19 cellular contexts compared by ENCODE assay signal in genomic region chr11:72586591-72587090, GRCh38.
"Had no signal": no experiment of that assay in that cellular context is flagged by ENCODE, and none has a peak within 500 bp of the region (broad histone marks: within the 10 kb centered on the region; RNA-seq: fewer than 3 reads in every experiment).

No MANE protein-coding gene starts in this region.

- H3K36me3 Mint-ChIP-seq: activated naive CD8-positive, alpha-beta T cell treated with anti-CD3 and anti-CD28 coated beads, Interleukin-2, amount 10 ng/mL, durations not matched to agents 7 days and 5 days; type B pancreatic cell had no signal

- H3K27ac ChIP-seq: epithelial cell of prostate, foreskin keratinocyte, prostate gland, stomach, testis had no signal

- DNase-seq: activated CD4-positive, alpha-beta T cell treated with anti-CD3 and anti-CD28 coated beads, Interleukin-2, amount 10 ng/mL, durations not matched to agents 7 days and 5 days; activated CD8-positive, alpha-beta T cell treated with anti-CD3 and anti-CD28 coated beads, Interleukin-2, amount 10 ng/mL, durations not matched to agents 7 days and 5 days; activated naive CD4-positive, alpha-beta T cell treated with Interleukin-2 at 50 U/mL for 16 hours; activated naive CD8-positive, alpha-beta T cell treated with anti-CD3 and anti-CD28 coated beads, Interleukin-2, amount 10 ng/mL, durations not matched to agents 7 days and 5 days; activated T-cell treated with anti-CD3 and anti-CD28 coated beads, Interleukin-2, amount 50 U/mL, for 24 hours; foreskin keratinocyte; islet precursor cell; midbrain; small intestine; stimulated activated CD4-positive, alpha-beta T cell treated with anti-CD3 and anti-CD28 coated beads, Interleukin-4, amount 100 ng/mL, for 1 hour; stomach; testis had no signal

- ATAC-seq: activated CD4-positive, CD25-positive, alpha-beta regulatory T cell treated with anti-CD3 and anti-CD28 coated beads, Interleukin-2, amount 50 U/mL, for 24 hours; foreskin keratinocyte; right cardiac atrium had no signal

- H3K27ac Mint-ChIP-seq: activated CD4-positive, alpha-beta T cell treated with anti-CD3 and anti-CD28 coated beads, Interleukin-2, amount 10 ng/mL, durations not matched to agents 7 days and 5 days; activated CD8-positive, alpha-beta T cell treated with anti-CD3 and anti-CD28 coated beads, Interleukin-2, amount 10 ng/mL, durations not matched to agents 7 days and 5 days; activated naive CD8-positive, alpha-beta T cell treated with anti-CD3 and anti-CD28 coated beads, Interleukin-2, amount 10 ng/mL, durations not matched to agents 7 days and 5 days; activated T-cell treated with anti-CD3 and anti-CD28 coated beads, Interleukin-2, amount 50 U/mL, for 24 hours; activated T-helper 2 cell treated with anti-CD3 and anti-CD28 coated beads, Interferon-gamma antibody, Interleukin-2, Interleukin-4, amounts not matched to agents 10 μg/mL and 5 μg/mL and 100 μg/mL, durations not matched to agents 14 hours and 24 hours and 36 hours; T-helper 2 cell treated with Interferon-gamma antibody and Interleukin-4, amounts not matched to agents 5 μg/mL and 100 μg/mL, for 36 hours; type B pancreatic cell had no signal

- H3K4me3 Mint-ChIP-seq: activated CD4-positive, alpha-beta T cell treated with anti-CD3 and anti-CD28 coated beads, Interleukin-2, amount 10 ng/mL, durations not matched to agents 7 days and 5 days; activated CD8-positive, alpha-beta T cell treated with anti-CD3 and anti-CD28 coated beads, Interleukin-2, amount 10 ng/mL, durations not matched to agents 7 days and 5 days; activated naive CD8-positive, alpha-beta T cell treated with anti-CD3 and anti-CD28 coated beads, Interleukin-2, amount 10 ng/mL, durations not matched to agents 7 days and 5 days; activated T-cell treated with anti-CD3 and anti-CD28 coated beads, Interleukin-2, amount 50 U/mL, for 24 hours; T-helper 2 cell treated with Interferon-gamma antibody and Interleukin-4, amounts not matched to agents 5 μg/mL and 100 μg/mL, for 36 hours; type B pancreatic cell had no signal

- H3K9me3 Mint-ChIP-seq: activated CD4-positive, alpha-beta T cell treated with anti-CD3 and anti-CD28 coated beads, Interleukin-2, amount 10 ng/mL, durations not matched to agents 7 days and 5 days; activated naive CD8-positive, alpha-beta T cell treated with anti-CD3 and anti-CD28 coated beads, Interleukin-2, amount 10 ng/mL, durations not matched to agents 7 days and 5 days; activated T-cell treated with anti-CD3 and anti-CD28 coated beads, Interleukin-2, amount 50 U/mL, for 24 hours; activated T-helper 2 cell treated with anti-CD3 and anti-CD28 coated beads, Interferon-gamma antibody, Interleukin-2, Interleukin-4, amounts not matched to agents 10 μg/mL and 5 μg/mL and 100 μg/mL, durations not matched to agents 14 hours and 24 hours and 36 hours; T-helper 2 cell treated with Interferon-gamma antibody and Interleukin-4, amounts not matched to agents 5 μg/mL and 100 μg/mL, for 36 hours; type B pancreatic cell had no signal
